ENCODE assay signal across 1 cellular context in genomic region chr2:69797836-69798465, GRCh38.
TF ChIP-seq lines count a peak whose summit lies in the region.

No MANE protein-coding gene starts in this region.

TF ChIP-seq in endothelial cell of umbilical vein, 7 proteins besides CTCF, POLR2A, EP300 and RAD21:
- TF ChIP-seq GATA2 (IDR thresholded peaks at IDR 0.05; ENCODE audit: insufficient read depth, insufficient read length, low read depth, low read length) (no peak), JUN (IDR thresholded peaks at IDR 0.05; ENCODE audit: borderline replicate concordance, insufficient read depth, insufficient read length, low read depth) (no peak)
- TF ChIP-seq, protein P1, sequence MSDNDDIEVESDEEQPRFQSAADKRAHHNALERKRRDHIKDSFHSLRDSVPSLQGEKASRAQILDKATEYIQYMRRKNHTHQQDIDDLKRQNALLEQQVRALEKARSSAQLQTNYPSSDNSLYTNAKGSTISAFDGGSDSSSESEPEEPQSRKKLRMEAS (IDR thresholded peaks at IDR 0.05; ENCODE audit: insufficient read depth, insufficient read length), result no peak
